Comparison of ENCODE assay signal across 8 cellular contexts in genomic region chr16:87049216-87049615, GRCh38.
DNase-seq lines count a peak whose midpoint lies in the region; ATAC-seq, FAIRE-seq and TF ChIP-seq lines count a peak whose summit lies in the region.
"Not testable (repeated sequence)": the region's sequence is repeated elsewhere in the genome, so short reads cannot be mapped to it uniquely, and the experiment has no call there.

No MANE protein-coding gene starts in this region.

- not testable (repeated sequence) for H3K9me2 ChIP-seq in OCI-LY7 (ENCODE audit: insufficient read depth, low read length)

- H3K9me1 ChIP-seq in K562 (ENCODE audit: control insufficient read depth, insufficient read depth, low read length): not testable (repeated sequence)

- ATAC-seq in K562, HepG2: not testable (repeated sequence)
- ATAC-seq in memory B cell (ENCODE audit: low read depth): peak; percentile 15

- H3K9ac ChIP-seq in K562 (ENCODE audit: insufficient read depth in 1 of 2, low read depth in 2 of 2, low read length in 2 of 2); HepG2 (ENCODE audit: insufficient read depth, low read depth, low read length): not testable (repeated sequence)

- intact Hi-C loops in OCI-LY7 (cut with micrococcal nuclease; ENCODE audit: unreplicated experiment); K562 (cut with micrococcal nuclease); MCF 10A (cut with micrococcal nuclease); cardiac septum (cut with DNase I); HepG2 (cut with micrococcal nuclease; ENCODE audit: unreplicated experiment): not testable (repeated sequence)

- 18% methylated on average over 7 of the region's 7 CpGs for WGBS in K562 (ENCODE audit: insufficient coverage, low coverage, missing lambda C conversion rate)
- 2% methylated on average over 7 of the region's 7 CpGs for WGBS in HepG2 (ENCODE audit: low lambda C conversion rate)

- H3K27me3 Mint-ChIP-seq in MCF 10A (ENCODE audit: insufficient read depth, unreplicated experiment); memory B cell: not testable (repeated sequence)
- peaks cover 56% of the 10 kb centered on the region for H3K27me3 Mint-ChIP-seq in nephron (ENCODE audit: low read depth)

- TF ChIP-seq EP300 in K562 (IDR thresholded peaks at IDR 0.05; ENCODE audit: low read length); HepG2 (IDR thresholded peaks at IDR 0.05; ENCODE audit: low read depth in 2 of 2, low read length in 2 of 2); HepG2 (CRISPR knock-in tag; IDR thresholded peaks at IDR 0.05; ENCODE audit: borderline replicate concordance): not testable (repeated sequence)

- H3K27ac Mint-ChIP-seq in MCF 10A (ENCODE audit: low read depth, unreplicated experiment): peak overlapping the region; percentile 49
- H3K27ac Mint-ChIP-seq in memory B cell: not testable (repeated sequence)
- H3K27ac Mint-ChIP-seq in nephron: peak overlapping the region in 2 of 3 experiments; percentile 31 to 34

- in situ Hi-C loops in K562 (cut with MboI); HepG2 (cut with HindIII; ENCODE audit: extremely low pct_ligation_motif_present, low pct_unique_long_range_greater_than_20kb): not testable (repeated sequence)

- not testable (repeated sequence) for TF ChIP-seq POLR2A in K562 (conservative IDR thresholded peaks at IDR 0.05); HepG2 (IDR thresholded peaks at IDR 0.05; ENCODE audit: insufficient read depth in 1 of 2, low read depth in 2 of 2, low read length in 2 of 2)

- POLR2A ChIA-PET in OCI-LY7 (lab: Charles Lee); HepG2 (lab: Yijun Ruan, JAX): not testable (repeated sequence)
- POLR2A ChIA-PET in K562 (lab: Yijun Ruan, JAX) (interaction anchor here (0.6 to 1.0 kb wide), 3 partner anchors 16 to 158 kb away, joined by 3 to 4 read pairs (median 3); no protein-coding TSS in a partner anchor), MCF 10A (lab: Yijun Ruan, JAX) (interaction anchor here (0.6 kb wide), 1 partner anchor 520 kb away, joined by 5 read pairs; no protein-coding TSS in a partner anchor)

- not testable (repeated sequence) for H3K9me3 ChIP-seq in OCI-LY7 (ENCODE audit: low read length); K562 (replicated peaks; ENCODE audit: control insufficient read depth, insufficient read depth, low read depth, low read length); HepG2 (ENCODE audit: low read length)

- H4K20me1 ChIP-seq in OCI-LY7 (ENCODE audit: insufficient read depth, low read length); K562 (replicated peaks; ENCODE audit: control insufficient read depth, insufficient read depth, low read length); HepG2 (ENCODE audit: insufficient read depth, low read length): not testable (repeated sequence)

- not testable (repeated sequence) for H3K4me1 ChIP-seq in OCI-LY7 (ENCODE audit: insufficient read depth, low read length, poor library complexity, severe bottlenecking); HepG2 (ENCODE audit: insufficient read depth, low read length)
- peaks cover 16 to 17% of the 10 kb centered on the region in 2 experiments for H3K4me1 ChIP-seq in K562 (replicated peaks in 1 of 2; ENCODE audit: control insufficient read depth in 2 of 2, insufficient read depth in 2 of 2, low read length in 2 of 2)

- peak overlapping the region; percentile 33; the same call in 1 of the 2 replicates for H2AFZ ChIP-seq in OCI-LY7 (ENCODE audit: low read length)
- peak overlapping the region; percentile 83 for H2AFZ ChIP-seq in K562 (ENCODE audit: low read depth, low read length)
- not testable (repeated sequence) for H2AFZ ChIP-seq in HepG2 (ENCODE audit: low read length)

- not testable (repeated sequence) for H3K4me2 ChIP-seq in OCI-LY7 (ENCODE audit: low read length); K562 (ENCODE audit: insufficient read depth, low read length); HepG2 (ENCODE audit: low read depth, low read length)

- H3K4me1 Mint-ChIP-seq in MCF 10A (ENCODE audit: insufficient read depth, unreplicated experiment); memory B cell; nephron: not testable (repeated sequence)

- H3K27me3 ChIP-seq in K562 (ENCODE audit: control insufficient read depth in 2 of 2, insufficient read depth in 2 of 2, low read length in 2 of 2): peaks cover under 1 to 13% of the 10 kb centered on the region in 2 experiments
- peaks cover 10 to 42% of the 10 kb centered on the region in 2 experiments; a peak in 4 of 5 replicates for H3K27me3 ChIP-seq in HepG2 (ENCODE audit: control insufficient read depth in 1 of 2, insufficient read depth in 2 of 2, low read length in 2 of 2)

- not testable (repeated sequence) for FAIRE-seq in K562 (lab: Jason Lieb, UNC); HepG2 (lab: Jason Lieb, UNC)

- not testable (repeated sequence) for H3K79me2 ChIP-seq in OCI-LY7 (ENCODE audit: insufficient read depth, low read depth, low read length); K562 (ENCODE audit: control insufficient read depth, insufficient read depth, low read length); HepG2 (ENCODE audit: insufficient read depth, low read length)

- H3K27ac ChIP-seq in OCI-LY7 (ENCODE audit: low read depth, low read length, poor library complexity, severe bottlenecking); K562 (ENCODE audit: extremely low read depth, low read depth, low read length); HepG2 (ENCODE audit: extremely low read length, insufficient read depth, low read length): not testable (repeated sequence)

- TF ChIP-seq RAD21 in K562 (CRISPR knock-in tag; conservative IDR thresholded peaks at IDR 0.05 in 1 of 2, IDR thresholded peaks at IDR 0.05 in 1 of 2); HepG2 (CRISPR knock-in tag; IDR thresholded peaks at IDR 0.05): not testable (repeated sequence)

- CTCF ChIA-PET in OCI-LY7 (lab: Charles Lee; ENCODE audit: unreplicated experiment); K562 (lab: Yijun Ruan, JAX; ENCODE audit: low intra/inter-chr PET ratio); HepG2 (lab: Yijun Ruan, JAX; ENCODE audit: low intra/inter-chr PET ratio, low total read pairs): not testable (repeated sequence)
- CTCF ChIA-PET in MCF 10A (lab: Yijun Ruan, JAX): interaction anchor here (1.4 to 3.7 kb wide), 3 partner anchors 12 to 14 kb away, joined by 5 to 17 read pairs (median 7); no protein-coding TSS in a partner anchor

- not testable (repeated sequence) for DNase-seq in OCI-LY7 (ENCODE audit: low spot score); K562 (ENCODE audit: extremely low read depth in 1 of 4, low spot score in 3 of 4); MCF 10A (ENCODE audit: unreplicated experiment); HepG2 (ENCODE audit: low spot score); memory B cell (ENCODE audit: low spot score in 2 of 2)
- DNase-seq in epithelial cell of proximal tubule (ENCODE audit: low read depth) (peak; percentile 15), cardiac septum (ENCODE audit: low spot score) (peak; percentile 12)

- not testable (repeated sequence) for H3K36me3 ChIP-seq in OCI-LY7 (ENCODE audit: insufficient read depth, low read length); K562 (ENCODE audit: control insufficient read depth, insufficient read depth, low read length); HepG2 (replicated peaks in 1 of 2; ENCODE audit: control insufficient read depth in 1 of 2, insufficient read depth in 2 of 2, low read length in 2 of 2)

- H3K9me3 Mint-ChIP-seq in MCF 10A (ENCODE audit: unreplicated experiment); memory B cell; nephron: not testable (repeated sequence)

- H3K36me3 Mint-ChIP-seq in MCF 10A (ENCODE audit: insufficient read depth, unreplicated experiment); memory B cell; nephron (ENCODE audit: low read depth): not testable (repeated sequence)

- TF ChIP-seq CTCF in OCI-LY7 (conservative IDR thresholded peaks at IDR 0.05; ENCODE audit: low read length); K562 (IDR thresholded peaks at IDR 0.05 in 2 of 3, conservative IDR thresholded peaks at IDR 0.05 in 1 of 3; ENCODE audit: insufficient read depth in 2 of 3, low read depth in 1 of 3, low read length in 3 of 3); MCF 10A (IDR thresholded peaks at IDR 0.05; ENCODE audit: unreplicated experiment); epithelial cell of proximal tubule (conservative IDR thresholded peaks at IDR 0.05; ENCODE audit: low read depth, low read length); HepG2 (CRISPR knock-in tag; IDR thresholded peaks at IDR 0.05); nephron (IDR thresholded peaks at IDR 0.05; ENCODE audit: unreplicated experiment in 3 of 3): not testable (repeated sequence)

- not testable (repeated sequence) for H3K4me3 Mint-ChIP-seq in MCF 10A (ENCODE audit: unreplicated experiment); memory B cell; nephron

- BruUV-seq in OCI-LY7 (replicated peaks; lab: Mats Ljungman, UMichigan); K562 (replicated peaks; lab: Mats Ljungman, UMichigan); MCF 10A (replicated peaks; lab: Mats Ljungman, UMichigan); HepG2 (replicated peaks; lab: Mats Ljungman, UMichigan): not testable (repeated sequence)

- H3K4me3 ChIP-seq in OCI-LY7 (ENCODE audit: low read depth, low read length, poor library complexity, severe bottlenecking); K562; epithelial cell of proximal tubule (ENCODE audit: low read depth, low read length); HepG2 (replicated peaks in 1 of 3; ENCODE audit: insufficient read depth in 1 of 3, low read depth in 2 of 3, low read length in 3 of 3): not testable (repeated sequence)
